In the genomic region with DNA sequence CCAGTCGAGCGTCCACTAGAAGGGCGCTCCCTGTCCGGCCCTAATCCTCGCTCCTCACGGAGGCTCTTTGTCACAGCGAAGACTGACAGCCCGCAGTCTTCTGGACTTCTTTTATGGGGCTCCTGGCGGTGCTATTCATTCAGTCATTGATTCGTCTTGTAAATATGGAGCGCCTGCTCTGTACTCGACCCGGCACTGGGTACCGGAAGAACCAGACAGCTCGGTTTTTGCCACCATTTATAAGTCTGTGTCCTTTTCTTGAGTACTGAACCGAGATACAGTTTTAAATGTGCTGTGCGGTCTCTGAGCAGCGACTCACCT, we compare ENCODE assay signal across 8 cellular contexts. TPM values are rescaled to one million over a fixed set of nuclear protein-coding genes. Genes with fewer than 3 reads are reported as not detected.
DNase-seq lines count a peak whose midpoint lies in the region; ATAC-seq and TF ChIP-seq lines count a peak whose summit lies in the region.

No MANE protein-coding gene starts in this region.

- H3K36me3 ChIP-seq in neural progenitor cell = peaks cover 3% of the 10 kb centered on the region

- H3K27ac ChIP-seq in neural progenitor cell = peak overlapping the region; percentile 74

- peaks cover 13% of the 10 kb centered on the region for H3K4me1 ChIP-seq in neural progenitor cell

- peaks cover 19% of the 10 kb centered on the region for H3F3A ChIP-seq in neural progenitor cell (ENCODE audit: low read depth)

- no peaks in the 10 kb centered on the region for H3K27me3 ChIP-seq in neural progenitor cell

- peaks cover 38% of the 10 kb centered on the region for H3K36me3 Mint-ChIP-seq in activated CD8-positive, alpha-beta memory T cell treated with anti-CD3 and anti-CD28 coated beads, Interleukin-2, amount 10 ng/mL, durations not matched to agents 7 days and 5 days
- H3K36me3 Mint-ChIP-seq in effector memory CD8-positive, alpha-beta T cell (ENCODE audit: insufficient read depth) = peaks cover 18% of the 10 kb centered on the region
- H3K36me3 Mint-ChIP-seq in neural progenitor cell = peaks cover 27% of the 10 kb centered on the region

- H3K4me3 ChIP-seq in neural progenitor cell = peak overlapping the region; percentile 60

- peak overlapping the region; percentile 92 for H3K4me2 ChIP-seq in neural progenitor cell

- H2AFZ ChIP-seq in neural progenitor cell (replicated peaks) = peak overlapping the region; percentile 69

- H3K27ac Mint-ChIP-seq in activated CD8-positive, alpha-beta memory T cell treated with anti-CD3 and anti-CD28 coated beads, Interleukin-2, amount 10 ng/mL, durations not matched to agents 7 days and 5 days = peak overlapping the region; percentile 96
- H3K27ac Mint-ChIP-seq in effector memory CD8-positive, alpha-beta T cell = peak overlapping the region; percentile 95 to 98
- H3K27ac Mint-ChIP-seq in neural progenitor cell = peak overlapping the region; percentile 96

- peaks cover 47% of the 10 kb centered on the region for H3K4me1 Mint-ChIP-seq in activated CD8-positive, alpha-beta memory T cell treated with anti-CD3 and anti-CD28 coated beads, Interleukin-2, amount 10 ng/mL, durations not matched to agents 7 days and 5 days
- peaks cover 23 to 42% of the 10 kb centered on the region in 2 donors for H3K4me1 Mint-ChIP-seq in effector memory CD8-positive, alpha-beta T cell (ENCODE audit: low read depth in 2 of 2)
- H3K4me1 Mint-ChIP-seq in neural progenitor cell = peaks cover 19% of the 10 kb centered on the region

- no peaks in the 10 kb centered on the region for H4K20me1 ChIP-seq in neural progenitor cell (ENCODE audit: low read depth)

- H3K79me2 ChIP-seq in neural progenitor cell (ENCODE audit: low read depth) = peaks cover 62% of the 10 kb centered on the region

- no peaks in the 10 kb centered on the region for H3K27me3 Mint-ChIP-seq in activated CD8-positive, alpha-beta memory T cell treated with anti-CD3 and anti-CD28 coated beads, Interleukin-2, amount 10 ng/mL, durations not matched to agents 7 days and 5 days
- no peaks in the 10 kb centered on the region for H3K27me3 Mint-ChIP-seq in effector memory CD8-positive, alpha-beta T cell
- peaks cover 4% of the 10 kb centered on the region for H3K27me3 Mint-ChIP-seq in neural progenitor cell (ENCODE audit: insufficient read depth, low read depth)

- no peak for TF ChIP-seq CTCF in neural progenitor cell (IDR thresholded peaks at IDR 0.05)

- DNase-seq in activated CD8-positive, alpha-beta memory T cell treated with anti-CD3 and anti-CD28 coated beads, Interleukin-2, amount 10 ng/mL, durations not matched to agents 7 days and 5 days = no peak
- no peak for DNase-seq in activated CD8-positive, alpha-beta memory T cell treated with anti-CD3 and anti-CD28 coated beads, Interleukin-2, amount 50 U/mL, for 48 hours
- DNase-seq in effector memory CD8-positive, alpha-beta T cell = peak in 1 of 3 experiments; percentile 44
- DNase-seq in neural progenitor cell (ENCODE audit: low spot score) = no peak
- DNase-seq in GOT3 (lab: John Stamatoyannopoulos, UW) = no peak
- no peak for DNase-seq in iPS-NIHi7 (ENCODE audit: extremely low spot score)

- H3K9me3 ChIP-seq in neural progenitor cell (ENCODE audit: low read depth) = no peaks in the 10 kb centered on the region

- H3K9me3 Mint-ChIP-seq in activated CD8-positive, alpha-beta memory T cell treated with anti-CD3 and anti-CD28 coated beads, Interleukin-2, amount 10 ng/mL, durations not matched to agents 7 days and 5 days (ENCODE audit: low read depth) = peaks cover 2% of the 10 kb centered on the region
- no peaks in the 10 kb centered on the region for H3K9me3 Mint-ChIP-seq in effector memory CD8-positive, alpha-beta T cell
- peaks cover 20% of the 10 kb centered on the region for H3K9me3 Mint-ChIP-seq in neural progenitor cell

- CTCF ChIA-PET in activated CD8-positive, alpha-beta memory T cell treated with anti-CD3 and anti-CD28 coated beads, Interleukin-2, amount 10 ng/mL, durations not matched to agents 7 days and 5 days (lab: Charles Lee) = interaction anchor here (1.0 to 2.7 kb wide), 3 partner anchors 9 to 219 kb away, joined by 3 to 33 read pairs (median 4); a partner anchor contains a TSS

- H3K4me3 Mint-ChIP-seq in activated CD8-positive, alpha-beta memory T cell treated with anti-CD3 and anti-CD28 coated beads, Interleukin-2, amount 10 ng/mL, durations not matched to agents 7 days and 5 days = peak overlapping the region; percentile 91
- peak overlapping the region; percentile 91 to 94 for H3K4me3 Mint-ChIP-seq in effector memory CD8-positive, alpha-beta T cell
- H3K4me3 Mint-ChIP-seq in neural progenitor cell = peak overlapping the region; percentile 94

- no peak overlapping the region for H3K9ac ChIP-seq in neural progenitor cell

- ATAC-seq in activated CD8-positive, alpha-beta memory T cell treated with anti-CD3 and anti-CD28 coated beads, Interleukin-2, amount 10 ng/mL, durations not matched to agents 7 days and 5 days = peak; percentile 40
- peak; percentile 18 for ATAC-seq in HG02943 (IDR thresholded peaks at IDR 0.05; ENCODE audit: low read depth, unreplicated experiment)
- ATAC-seq in effector memory CD8-positive, alpha-beta T cell (replicated peaks) = peak; percentile 53

TF ChIP-seq in PFSK-1, 5 proteins besides CTCF, POLR2A, EP300 and RAD21:
- TF ChIP-seq FOXP2 (optimal IDR thresholded peaks at IDR 0.05; ENCODE audit: borderline replicate concordance, extremely low read depth, extremely low read length, insufficient read depth) = peak; percentile 1
- no peak for TF ChIP-seq TAF1 (IDR thresholded peaks at IDR 0.05; ENCODE audit: borderline replicate concordance, insufficient read depth, low read length)
TF ChIP-seq in PFSK-1: peak in this region for 1.

RNA-seq across cellular contexts. Expression of a gene that starts 0.6 kb away (rescaled TPM):
- 10 to 100 TPM; 13.3 to 16.1 TPM for total RNA-seq in activated CD8-positive, alpha-beta memory T cell treated with anti-CD3 and anti-CD28 coated beads, Interleukin-2, amount 10 ng/mL, durations not matched to agents 7 days and 5 days
- polyA plus RNA-seq in PFSK-1 (2012; ENCODE audit: insufficient read length, low read depth) = 12.6 TPM
- 17.1 and 17.6 TPM in 2 replicates for total RNA-seq in neural progenitor cell (ENCODE audit: low replicate concordance)

RNA-seq across cellular contexts. Expression of a gene that starts 0.7 kb away (rescaled TPM):
- total RNA-seq in activated CD8-positive, alpha-beta memory T cell treated with anti-CD3 and anti-CD28 coated beads, Interleukin-2, amount 10 ng/mL, durations not matched to agents 7 days and 5 days = 10 to 100 TPM; 13.5 to 15.0 TPM
- 7.5 TPM for polyA plus RNA-seq in PFSK-1 (2012; ENCODE audit: insufficient read length, low read depth)
- 13.6 and 14.0 TPM in 2 replicates for total RNA-seq in neural progenitor cell (ENCODE audit: low replicate concordance)
